23 cellular contexts compared by ENCODE assay signal in the genomic region with DNA sequence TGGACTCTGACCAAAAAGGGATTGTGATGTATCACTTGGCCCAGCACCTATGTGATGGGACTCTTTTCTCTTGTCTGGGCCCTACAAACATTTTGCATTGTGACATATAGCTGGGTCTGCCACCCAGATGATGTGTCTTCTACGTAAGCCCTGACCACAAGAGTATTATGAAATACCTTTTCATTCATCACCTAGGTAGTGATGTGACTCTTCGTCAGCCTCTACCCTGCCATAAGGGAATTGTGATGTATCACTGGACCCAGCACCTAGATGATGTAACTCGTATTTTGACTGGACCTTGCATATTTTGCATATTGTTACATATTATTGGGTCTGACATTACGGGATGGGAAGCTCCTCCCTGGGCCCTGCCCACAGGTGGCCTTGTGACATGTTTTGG.
"Had no signal": no experiment of that assay in that cellular context is flagged by ENCODE, and none has a peak within 500 bp of the region (broad histone marks: within the 10 kb centered on the region; RNA-seq: fewer than 3 reads in every experiment).

No MANE protein-coding gene starts in this region.

- H2AFZ ChIP-seq: PC-9 had no signal

- H3K4me1 ChIP-seq: ascending aorta had no signal

- H3K4me3 Mint-ChIP-seq: activated CD8-positive, alpha-beta T cell treated with anti-CD3 and anti-CD28 coated beads for 36 hours; activated naive CD8-positive, alpha-beta T cell treated with anti-CD3 and anti-CD28 coated beads, Interleukin-2, amount 10 ng/mL, durations not matched to agents 7 days and 5 days; activated T-helper 1 cell treated with anti-CD3 and anti-CD28 coated beads, Interleukin-12 subunit alpha, Interleukin-12 subunit beta, Interleukin-2, Interleukin-4 antibody, amounts not matched to agents 30 ng/mL and 10 ng/mL and 1 ng/mL, durations not matched to agents 14 hours and 24 hours and 36 hours; central memory CD8-positive, alpha-beta T cell; T-helper 1 cell treated with Interleukin-12 subunit alpha and Interleukin-12 subunit beta and Interleukin-4 antibody, amounts not matched to agents 30 μg/mL and 1 μg/mL, for 36 hours; T-helper 2 cell treated with Interferon-gamma antibody and Interleukin-4, amounts not matched to agents 5 μg/mL and 100 μg/mL, for 36 hours had no signal

- H3K4me2 ChIP-seq: KMS-11, PC-9 had no signal

- H3K27ac ChIP-seq: ascending aorta, cardiac muscle cell, KMS-11, PC-9 had no signal

- ATAC-seq: activated CD8-positive, alpha-beta T cell treated with anti-CD3 and anti-CD28 coated beads for 36 hours had no signal

- DNase-seq: activated CD8-positive, alpha-beta T cell treated with anti-CD3 and anti-CD28 coated beads for 36 hours; activated effector memory CD4-positive, alpha-beta T cell treated with Interleukin-2 at 50 U/mL for 16 hours; activated naive CD4-positive, alpha-beta T cell treated with anti-CD3 and anti-CD28 coated beads, Interleukin-2, amount 50 U/mL, for 16 hours; activated naive CD8-positive, alpha-beta T cell treated with anti-CD3 and anti-CD28 coated beads, Interleukin-2, amount 10 ng/mL, durations not matched to agents 7 days and 5 days; activated T-cell treated with anti-CD3 and anti-CD28 coated beads, Interleukin-2, amount 50 U/mL, for 1 hour; amygdala; MM.1S; MV-4-11; NCI-H1092; NCI-H1436 treated with DMSO at 0.1 percent for 48 hours; NCI-H1694 treated with DMSO at 0.1 percent for 48 hours; NCI-H2029; NCI-H345; NCI-H524 treated with DMSO at 0.1 percent for 48 hours; PC-9; Right ventricle myocardium superior had no signal

- H3K9ac ChIP-seq: KMS-11 had no signal

- H3K4me1 Mint-ChIP-seq: central memory CD8-positive, alpha-beta T cell had no signal

- H3K27me3 ChIP-seq: ascending aorta, cardiac muscle cell had no signal

- H3K9me3 Mint-ChIP-seq: activated CD8-positive, alpha-beta T cell treated with anti-CD3 and anti-CD28 coated beads for 36 hours; central memory CD8-positive, alpha-beta T cell had no signal

- H3K27me3 Mint-ChIP-seq: activated CD8-positive, alpha-beta T cell treated with anti-CD3 and anti-CD28 coated beads for 36 hours; activated naive CD8-positive, alpha-beta T cell treated with anti-CD3 and anti-CD28 coated beads, Interleukin-2, amount 10 ng/mL, durations not matched to agents 7 days and 5 days; central memory CD8-positive, alpha-beta T cell had no signal

- H3K4me3 ChIP-seq: ascending aorta, cardiac muscle cell, PC-9 had no signal

- H3K27ac Mint-ChIP-seq: activated CD8-positive, alpha-beta T cell treated with anti-CD3 and anti-CD28 coated beads for 36 hours; activated naive CD8-positive, alpha-beta T cell treated with anti-CD3 and anti-CD28 coated beads, Interleukin-2, amount 10 ng/mL, durations not matched to agents 7 days and 5 days; activated T-helper 1 cell treated with anti-CD3 and anti-CD28 coated beads, Interleukin-12 subunit alpha, Interleukin-12 subunit beta, Interleukin-2, Interleukin-4 antibody, amounts not matched to agents 30 ng/mL and 10 ng/mL and 1 ng/mL, durations not matched to agents 14 hours and 24 hours and 36 hours; T-helper 1 cell treated with Interleukin-12 subunit alpha and Interleukin-12 subunit beta and Interleukin-4 antibody, amounts not matched to agents 30 μg/mL and 1 μg/mL, for 36 hours; T-helper 2 cell treated with Interferon-gamma antibody and Interleukin-4, amounts not matched to agents 5 μg/mL and 100 μg/mL, for 36 hours had no signal
